In the genomic region with DNA sequence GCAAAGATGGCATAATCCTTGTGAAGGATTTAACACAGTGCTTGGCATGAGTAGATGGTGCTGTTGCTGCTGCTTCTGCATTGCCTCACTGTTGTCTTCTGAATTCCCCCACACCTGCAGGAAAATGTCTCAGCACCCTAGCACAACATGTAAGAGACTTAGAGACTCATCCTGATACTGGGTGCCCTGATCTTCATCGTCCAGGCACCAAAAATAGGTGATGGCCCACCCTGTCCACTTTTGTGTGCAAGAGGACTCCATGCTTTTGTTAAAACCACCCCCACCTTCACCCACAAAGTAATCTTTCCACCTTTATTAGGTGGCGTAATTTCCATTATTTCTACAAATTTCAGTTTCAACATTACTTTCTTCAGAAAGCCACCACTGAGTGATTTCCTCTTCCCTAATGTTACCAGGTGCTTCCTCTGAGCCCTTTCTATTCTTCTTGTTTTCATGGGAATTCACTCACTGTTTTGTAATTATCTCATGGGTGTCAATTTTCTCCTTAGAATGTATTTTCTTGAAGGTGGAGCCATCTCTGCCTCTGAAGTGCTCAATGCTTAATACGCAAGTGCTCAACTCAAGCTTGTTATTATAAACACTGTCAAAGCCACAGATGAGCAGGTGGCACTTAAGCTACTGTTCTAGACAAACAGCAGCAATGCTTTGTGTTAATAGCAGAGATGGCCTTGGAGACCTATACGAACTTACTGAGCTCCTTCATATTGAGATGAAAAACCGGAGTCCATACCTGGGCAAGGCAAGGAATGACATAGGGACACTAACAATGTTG, we compare ENCODE assay signal across 17 cellular contexts.
DNase-seq lines count a peak whose midpoint lies in the region; ATAC-seq, FAIRE-seq and TF ChIP-seq lines count a peak whose summit lies in the region.
"Had no signal": no experiment of that assay in that cellular context is flagged by ENCODE, and none has a peak within 500 bp of the region (broad histone marks: within the 10 kb centered on the region; RNA-seq: fewer than 3 reads in every experiment).

No MANE protein-coding gene starts in this region.

- no peaks in the 10 kb centered on the region for H3K27me3 Mint-ChIP-seq in activated T-cell treated with anti-CD3 and anti-CD28 coated beads, Interleukin-2, amount 50 U/mL, for 24 hours
- H3K27me3 Mint-ChIP-seq: activated CD4-positive, alpha-beta T cell treated with anti-CD3 and anti-CD28 coated beads, Interleukin-2, amount 10 ng/mL, durations not matched to agents 24 days and 14 days; activated naive CD8-positive, alpha-beta T cell treated with anti-CD3 and anti-CD28 coated beads, Interleukin-2, amount 50 U/mL, for 24 hours had no signal

- no peak overlapping the region for H3K27ac Mint-ChIP-seq in activated T-cell treated with anti-CD3 and anti-CD28 coated beads, Interleukin-2, amount 50 U/mL, for 24 hours
- H3K27ac Mint-ChIP-seq: activated CD4-positive, alpha-beta T cell treated with anti-CD3 and anti-CD28 coated beads, Interleukin-2, amount 10 ng/mL, durations not matched to agents 24 days and 14 days; activated naive CD8-positive, alpha-beta T cell treated with anti-CD3 and anti-CD28 coated beads, Interleukin-2, amount 50 U/mL, for 24 hours had no signal

- no peaks in the 10 kb centered on the region for H3K36me3 Mint-ChIP-seq in activated T-cell treated with anti-CD3 and anti-CD28 coated beads, Interleukin-2, amount 50 U/mL, for 24 hours (ENCODE audit: low read depth)

- FAIRE-seq in GM12891 (lab: Jason Lieb, UNC), result no peak

- no peak overlapping the region for H3K4me3 Mint-ChIP-seq in activated T-cell treated with anti-CD3 and anti-CD28 coated beads, Interleukin-2, amount 50 U/mL, for 24 hours
- H3K4me3 Mint-ChIP-seq: activated CD4-positive, alpha-beta T cell treated with anti-CD3 and anti-CD28 coated beads, Interleukin-2, amount 10 ng/mL, durations not matched to agents 24 days and 14 days; activated naive CD8-positive, alpha-beta T cell treated with anti-CD3 and anti-CD28 coated beads, Interleukin-2, amount 50 U/mL, for 24 hours had no signal

- H3K9me3 Mint-ChIP-seq in activated T-cell treated with anti-CD3 and anti-CD28 coated beads, Interleukin-2, amount 50 U/mL, for 24 hours, result no peaks in the 10 kb centered on the region
- H3K9me3 Mint-ChIP-seq: activated CD4-positive, alpha-beta T cell treated with anti-CD3 and anti-CD28 coated beads, Interleukin-2, amount 10 ng/mL, durations not matched to agents 24 days and 14 days; activated naive CD8-positive, alpha-beta T cell treated with anti-CD3 and anti-CD28 coated beads, Interleukin-2, amount 50 U/mL, for 24 hours had no signal

- TF ChIP-seq POLR2A in GM12891 (IDR thresholded peaks at IDR 0.05; ENCODE audit: low read depth, low read length), result no peak

- no peaks in the 10 kb centered on the region for H3K4me1 Mint-ChIP-seq in activated T-cell treated with anti-CD3 and anti-CD28 coated beads, Interleukin-2, amount 50 U/mL, for 24 hours (ENCODE audit: low read depth)
- H3K4me1 Mint-ChIP-seq: activated CD4-positive, alpha-beta T cell treated with anti-CD3 and anti-CD28 coated beads, Interleukin-2, amount 10 ng/mL, durations not matched to agents 24 days and 14 days had no signal

- H3K27ac ChIP-seq in caudate nucleus (ENCODE audit: low read depth, low read length), result no peak overlapping the region
- H3K27ac ChIP-seq: SJSA1, thoracic aorta had no signal

- DNase-seq in GM12891 (ENCODE audit: insufficient read length, low spot score) (no peak), NCI-H748 treated with DMSO at 0.1 percent for 48 hours (lab: John Stamatoyannopoulos, UW) (peak; percentile 26), GF-D8 (lab: John Stamatoyannopoulos, UW) (no peak), caudate nucleus (lab: John Stamatoyannopoulos, UW) (no peak)
- DNase-seq in activated T-cell treated with anti-CD3 and anti-CD28 coated beads, Interleukin-2, amount 50 U/mL, for 24 hours, result no peak
- DNase-seq: activated CD4-positive, alpha-beta T cell treated with anti-CD3 and anti-CD28 coated beads, Interleukin-2, amount 10 ng/mL, durations not matched to agents 24 days and 14 days; activated naive CD8-positive, alpha-beta T cell treated with anti-CD3 and anti-CD28 coated beads, Interleukin-2, amount 50 U/mL, for 24 hours; activated T-cell treated with anti-CD3 and anti-CD28 coated beads, Interleukin-2, amount 50 U/mL, for 1 hour; DMS79; foreskin fibroblast; HCEC 1CT; T1000 had no signal

- peak; percentile 33 for ATAC-seq in GM19463 (IDR thresholded peaks at IDR 0.05; ENCODE audit: unreplicated experiment)
- ATAC-seq in HG03565 (IDR thresholded peaks at IDR 0.05; ENCODE audit: unreplicated experiment), result peak; percentile 31
- ATAC-seq in HG03196 (IDR thresholded peaks at IDR 0.05; ENCODE audit: unreplicated experiment), result no peak
- ATAC-seq: activated naive CD8-positive, alpha-beta T cell treated with anti-CD3 and anti-CD28 coated beads, Interleukin-2, amount 50 U/mL, for 24 hours had no signal

TF ChIP-seq in GM12891, 5 proteins besides CTCF, POLR2A, EP300 and RAD21:
- TF ChIP-seq POLR2AphosphoS5 (IDR thresholded peaks at IDR 0.05; ENCODE audit: low read depth, low read length) (no peak), SPI1 (IDR thresholded peaks at IDR 0.05; ENCODE audit: low read depth, low read length) (peak; percentile 16; the same call in 1 of the 2 replicates)
